ENCODE assay signal across 10 cellular contexts in genomic region chr11:64713031-64713780, GRCh38. TPM values are rescaled to one million over a fixed set of nuclear protein-coding genes. Genes with fewer than 3 reads are reported as not detected.
DNase-seq lines count a peak whose midpoint lies in the region; TF ChIP-seq lines count a peak whose summit lies in the region.
"Had no signal": no experiment of that assay in that cellular context is flagged by ENCODE, and none has a peak within 500 bp of the region (broad histone marks: within the 10 kb centered on the region; RNA-seq: fewer than 3 reads in every experiment).

No MANE protein-coding gene starts in this region.

- no peak overlapping the region for H3K4me2 ChIP-seq in osteoblast (ENCODE audit: insufficient read depth, low read length)

- no peaks in the 10 kb centered on the region for H4K20me1 ChIP-seq in osteoblast (ENCODE audit: insufficient read depth, low read length)

- no peak for TF ChIP-seq CTCF in osteoblast (IDR thresholded peaks at IDR 0.05; ENCODE audit: extremely low read depth, low read depth, low read length)

- DNase-seq in DMS153 (lab: John Stamatoyannopoulos, UW) (peak; percentile 22), DMS153 treated with DMSO at 0.1 percent for 48 hours (lab: John Stamatoyannopoulos, UW; ENCODE audit: unreplicated experiment) (no peak), NCI-H748 (lab: John Stamatoyannopoulos, UW; ENCODE audit: unreplicated experiment) (peak; percentile 85), fibroblast of gingiva (ENCODE audit: low read depth) (peak; percentile 31), osteoblast (ENCODE audit: insufficient read length, low spot score, missing footprints) (peak; percentile 90), NCI-H510A treated with DMSO at 0.1 percent for 48 hours (lab: John Stamatoyannopoulos, UW) (no peak), AML-193 (lab: John Stamatoyannopoulos, UW) (no peak)
- no peak for DNase-seq in stimulated activated naive CD4-positive, alpha-beta T cell (lab: John Stamatoyannopoulos, UW)

- no peak overlapping the region for H3K27ac ChIP-seq in osteoblast (ENCODE audit: low read depth, low read length)
- H3K27ac ChIP-seq: ovary had no signal

- peaks cover 3% of the 10 kb centered on the region for H3K4me1 ChIP-seq in osteoblast (ENCODE audit: insufficient read depth, low read length)

- H3K27me3 ChIP-seq in osteoblast (ENCODE audit: insufficient read depth, low read length): peaks cover 55% of the 10 kb centered on the region
- H3K27me3 ChIP-seq: ovary had no signal

- H3K4me3 ChIP-seq in osteoblast (ENCODE audit: insufficient read depth, low read length): no peak overlapping the region
- H3K4me3 ChIP-seq: ovary had no signal

- no peaks in the 10 kb centered on the region for H3K9me3 ChIP-seq in osteoblast (ENCODE audit: low read depth, low read length)
- H3K9me3 ChIP-seq: ovary had no signal

- H2AFZ ChIP-seq in osteoblast (ENCODE audit: low read length): no peak overlapping the region

- H3K36me3 ChIP-seq in osteoblast (ENCODE audit: insufficient read depth, low read length): no peaks in the 10 kb centered on the region
- H3K36me3 ChIP-seq: ovary had no signal

- no peaks in the 10 kb centered on the region for H3K79me2 ChIP-seq in osteoblast (ENCODE audit: insufficient read depth, low read length)

RNA-seq across cellular contexts. Expression of gene NRXN2, which starts 9.8 kb away (rescaled TPM):
- total RNA-seq in osteoblast: 62.5 and 90.1 TPM in 2 replicates

RNA-seq across cellular contexts. Expression of gene RASGRP2, which starts 30.7 kb away (rescaled TPM):
- total RNA-seq in osteoblast: 0.29 TPM in 1 of 2 replicates, not detected in the other
- total RNA-seq: HT1080 had no signal

RNA-seq across cellular contexts. Expression of gene PYGM, which starts 46.6 kb away (rescaled TPM):
- 0.29 and 0.36 TPM in 2 replicates for total RNA-seq in osteoblast

Comparison
In these comparisons a context has a peak if more than half of its experiments do, and no peak if none do; other contexts are left out.
1. DNase-seq: peak in DMS153 (single experiment), NCI-H748 (single experiment), fibroblast of gingiva (single experiment) and osteoblast (single experiment); none in DMS153 treated with DMSO at 0.1 percent for 48 hours (single experiment), NCI-H510A treated with DMSO at 0.1 percent for 48 hours (single experiment), stimulated activated naive CD4-positive, alpha-beta T cell (0 of 6) and AML-193 (0 of 2).